In genomic region chr1:19644761-19645543, GRCh38 we compare ENCODE assay signal across 9 cellular contexts. TPM values are rescaled to one million over a fixed set of nuclear protein-coding genes. Genes with fewer than 3 reads are reported as not detected.
DNase-seq lines count a peak whose midpoint lies in the region; ATAC-seq and TF ChIP-seq lines count a peak whose summit lies in the region.
"Had no signal": no experiment of that assay in that cellular context is flagged by ENCODE, and none has a peak within 500 bp of the region (broad histone marks: within the 10 kb centered on the region; RNA-seq: fewer than 3 reads in every experiment).

No MANE protein-coding gene starts in this region.

- ATAC-seq in activated T-cell treated with anti-CD3 and anti-CD28 coated beads, Interleukin-2, amount 50 U/mL, for 4 hours: peak; percentile 52 to 59
- ATAC-seq in HG03108 (IDR thresholded peaks at IDR 0.05; ENCODE audit: unreplicated experiment) (no peak), GM19023 (IDR thresholded peaks at IDR 0.05; ENCODE audit: unreplicated experiment) (no peak), HG03439 (IDR thresholded peaks at IDR 0.05; ENCODE audit: unreplicated experiment) (no peak)

- DNase-seq in D341Med (ENCODE audit: low spot score) (peak; percentile 47), fibroblast of the aortic adventitia (ENCODE audit: low read depth) (no peak)
- DNase-seq in Jurkat, Clone E6-1 (ENCODE audit: low read depth, low spot score): no peak
- no peak for DNase-seq in activated T-cell treated with anti-CD3 and anti-CD28 coated beads, Interleukin-2, amount 50 U/mL, for 4 hours

- no peak for TF ChIP-seq CTCF in fibroblast of the aortic adventitia (IDR thresholded peaks at IDR 0.05; ENCODE audit: insufficient read depth, low read length)

- no peaks in the 10 kb centered on the region for H3K9me3 ChIP-seq in neuron (ENCODE audit: low read length)

- no peaks in the 10 kb centered on the region for H3K36me3 ChIP-seq in neuron (ENCODE audit: insufficient read depth, low read length)

- H3K4me1 Mint-ChIP-seq in activated T-cell treated with anti-CD3 and anti-CD28 coated beads, Interleukin-2, amount 50 U/mL, for 4 hours (ENCODE audit: low read depth): peaks cover 30% of the 10 kb centered on the region

- peak overlapping the region; percentile 47 for H3K4me3 ChIP-seq in Jurkat, Clone E6-1 (ENCODE audit: low read length)
- H3K4me3 ChIP-seq in fibroblast of the aortic adventitia (ENCODE audit: low read depth, low read length): peak overlapping the region; percentile 87
- H3K4me3 ChIP-seq in neuron (ENCODE audit: low read length): peak overlapping the region; percentile 46

- no peaks in the 10 kb centered on the region for H3K36me3 Mint-ChIP-seq in activated T-cell treated with anti-CD3 and anti-CD28 coated beads, Interleukin-2, amount 50 U/mL, for 4 hours (ENCODE audit: insufficient read depth)

- peaks cover 12% of the 10 kb centered on the region for H3K27me3 Mint-ChIP-seq in activated T-cell treated with anti-CD3 and anti-CD28 coated beads, Interleukin-2, amount 50 U/mL, for 4 hours (ENCODE audit: low read depth)

- H3K4me3 Mint-ChIP-seq in activated T-cell treated with anti-CD3 and anti-CD28 coated beads, Interleukin-2, amount 50 U/mL, for 4 hours: peak overlapping the region; percentile 89

- no peaks in the 10 kb centered on the region for H3K9me3 Mint-ChIP-seq in activated T-cell treated with anti-CD3 and anti-CD28 coated beads, Interleukin-2, amount 50 U/mL, for 4 hours

- peaks cover 15% of the 10 kb centered on the region for H3K4me1 ChIP-seq in neuron (ENCODE audit: insufficient read depth, low read length)

- peak overlapping the region; percentile 72 for H2AFZ ChIP-seq in neuron (ENCODE audit: low read depth, low read length)

- H3K27me3 ChIP-seq in neuron (ENCODE audit: insufficient read depth, low read length): peaks cover 44% of the 10 kb centered on the region

RNA-seq across cellular contexts. Expression of gene NBL1, which starts 0.8 kb away (rescaled TPM):
- polyA plus RNA-seq in Jurkat, Clone E6-1 (2012; ENCODE audit: insufficient read depth, insufficient read length): 25.4 TPM
- 10 to 100 TPM; 20.7 to 27.6 (median 20.7) TPM for total RNA-seq in activated T-cell treated with anti-CD3 and anti-CD28 coated beads, Interleukin-2, amount 50 U/mL, for 4 hours
- 105 and 178 TPM in 2 replicates for total RNA-seq in fibroblast of the aortic adventitia (ENCODE audit: low replicate concordance)

RNA-seq across cellular contexts. Expression of gene HTR6, which starts 19.7 kb away (rescaled TPM):
- polyA plus RNA-seq in Jurkat, Clone E6-1 (2012; ENCODE audit: insufficient read depth, insufficient read length): 0.73 TPM
- total RNA-seq in activated T-cell treated with anti-CD3 and anti-CD28 coated beads, Interleukin-2, amount 50 U/mL, for 4 hours: under 1 TPM; 0.11 to 0.43 (median 0.11) TPM
- 0.09 TPM in 1 of 2 replicates, not detected in the other for total RNA-seq in fibroblast of the aortic adventitia (ENCODE audit: low replicate concordance)
- total RNA-seq: renal cortical epithelial cell had no signal

Comparison
In these comparisons a context has a peak if more than half of its experiments do, and no peak if none do; other contexts are left out.
1. ATAC-seq: peak in activated T-cell treated with anti-CD3 and anti-CD28 coated beads, Interleukin-2, amount 50 U/mL, for 4 hours (2 of 2); none in HG03108 (single experiment), GM19023 (single experiment) and HG03439 (single experiment).
2. Peak in every context shown above with its lines, with median percentiles within 50 percentile points of each other: H3K4me3 ChIP-seq.